In genomic region chr4:173168396-173169177, GRCh38 we compare ENCODE assay signal across 1 cellular context.
A peak's percentile ranks its signal among the peaks of the same experiment; 100 is the strongest.
TF ChIP-seq lines count a peak whose summit lies in the region.

A gene with protein sequence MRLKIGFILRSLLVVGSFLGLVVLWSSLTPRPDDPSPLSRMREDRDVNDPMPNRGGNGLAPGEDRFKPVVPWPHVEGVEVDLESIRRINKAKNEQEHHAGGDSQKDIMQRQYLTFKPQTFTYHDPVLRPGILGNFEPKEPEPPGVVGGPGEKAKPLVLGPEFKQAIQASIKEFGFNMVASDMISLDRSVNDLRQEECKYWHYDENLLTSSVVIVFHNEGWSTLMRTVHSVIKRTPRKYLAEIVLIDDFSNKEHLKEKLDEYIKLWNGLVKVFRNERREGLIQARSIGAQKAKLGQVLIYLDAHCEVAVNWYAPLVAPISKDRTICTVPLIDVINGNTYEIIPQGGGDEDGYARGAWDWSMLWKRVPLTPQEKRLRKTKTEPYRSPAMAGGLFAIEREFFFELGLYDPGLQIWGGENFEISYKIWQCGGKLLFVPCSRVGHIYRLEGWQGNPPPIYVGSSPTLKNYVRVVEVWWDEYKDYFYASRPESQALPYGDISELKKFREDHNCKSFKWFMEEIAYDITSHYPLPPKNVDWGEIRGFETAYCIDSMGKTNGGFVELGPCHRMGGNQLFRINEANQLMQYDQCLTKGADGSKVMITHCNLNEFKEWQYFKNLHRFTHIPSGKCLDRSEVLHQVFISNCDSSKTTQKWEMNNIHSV (plus strand): TSS chr4:173168811. CDS start chr4:173168836, 25 bp downstream.

TF ChIP-seq in HEK293, 187 proteins besides CTCF, POLR2A, EP300 and RAD21 (continued from another document and continues in another):
- TF ChIP-seq ZNF645 (tag by site-specific recombination; IDR thresholded peaks at IDR 0.05): no peak
- 0 out of 2 replicates have a peak, but pooled peaks have one; percentile 40 for TF ChIP-seq ZNF391 (tag by site-specific recombination; IDR thresholded peaks at IDR 0.05; ENCODE audit: borderline replicate concordance, low read depth)
- TF ChIP-seq ZNF677 (tag by site-specific recombination; IDR thresholded peaks at IDR 0.05): no peak
- peak; percentile 77; the same call in 1 of the 2 replicates for TF ChIP-seq ZXDB (tag by site-specific recombination; IDR thresholded peaks at IDR 0.05)
- TF ChIP-seq ZNF560 (tag by site-specific recombination; IDR thresholded peaks at IDR 0.05; ENCODE audit: borderline replicate concordance): no peak
- no peak for TF ChIP-seq ZNF514 (tag by site-specific recombination; IDR thresholded peaks at IDR 0.05)
- peak; percentile 51; the same call in 1 of the 2 replicates for TF ChIP-seq SP3 (tag by site-specific recombination; IDR thresholded peaks at IDR 0.05)
- TF ChIP-seq ZNF211 (tag by site-specific recombination; IDR thresholded peaks at IDR 0.05; ENCODE audit: low read depth): no peak
- TF ChIP-seq, protein P1, sequence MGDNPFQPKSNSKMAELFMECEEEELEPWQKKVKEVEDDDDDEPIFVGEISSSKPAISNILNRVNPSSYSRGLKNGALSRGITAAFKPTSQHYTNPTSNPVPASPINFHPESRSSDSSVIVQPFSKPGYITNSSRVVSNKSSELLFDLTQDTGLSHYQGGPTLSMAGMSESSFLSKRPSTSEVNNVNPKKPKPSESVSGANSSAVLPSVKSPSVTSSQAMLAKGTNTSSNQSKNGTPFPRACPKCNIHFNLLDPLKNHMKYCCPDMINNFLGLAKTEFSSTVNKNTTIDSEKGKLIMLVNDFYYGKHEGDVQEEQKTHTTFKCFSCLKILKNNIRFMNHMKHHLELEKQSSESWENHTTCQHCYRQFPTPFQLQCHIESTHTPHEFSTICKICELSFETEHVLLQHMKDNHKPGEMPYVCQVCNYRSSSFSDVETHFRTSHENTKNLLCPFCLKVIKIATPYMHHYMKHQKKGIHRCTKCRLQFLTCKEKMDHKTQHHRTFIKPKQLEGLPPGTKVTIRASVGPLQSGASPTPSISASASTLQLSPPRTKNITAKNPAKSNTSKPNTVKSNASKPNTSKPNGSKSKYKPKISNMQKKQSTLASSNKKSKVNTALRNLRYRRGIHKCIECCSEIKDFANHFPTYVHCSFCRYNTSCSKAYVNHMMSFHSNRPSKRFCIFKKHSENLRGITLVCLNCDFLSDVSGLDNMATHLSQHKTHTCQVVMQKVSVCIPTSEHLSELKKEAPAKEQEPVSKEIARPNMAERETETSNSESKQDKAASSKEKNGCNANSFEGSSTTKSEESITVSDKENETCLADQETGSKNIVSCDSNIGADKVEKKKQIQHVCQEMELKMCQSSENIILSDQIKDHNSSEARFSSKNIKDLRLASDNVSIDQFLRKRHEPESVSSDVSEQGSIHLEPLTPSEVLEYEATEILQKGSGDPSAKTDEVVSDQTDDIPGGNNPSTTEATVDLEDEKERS (tag by site-specific recombination; IDR thresholded peaks at IDR 0.05): no peak
- no peak for TF ChIP-seq ZNF768 (tag by site-specific recombination; IDR thresholded peaks at IDR 0.05)
- no peak; the same call in 1 of the 2 replicates for TF ChIP-seq OSR2 (tag by site-specific recombination; IDR thresholded peaks at IDR 0.05)
- no peak for TF ChIP-seq ZNF19 (tag by site-specific recombination; IDR thresholded peaks at IDR 0.05; ENCODE audit: low read depth)
- TF ChIP-seq ZBTB17 (tag by site-specific recombination; IDR thresholded peaks at IDR 0.05): peak; percentile 92
- TF ChIP-seq HOXC10 (CRISPR knock-in tag; IDR thresholded peaks at IDR 0.05): no peak
- TF ChIP-seq ZBTB7A (tag by site-specific recombination; IDR thresholded peaks at IDR 0.05; ENCODE audit: low read depth): peak; percentile 45; the same call in 1 of the 2 replicates
- peak; percentile 47 for TF ChIP-seq WT1 (tag by site-specific recombination; IDR thresholded peaks at IDR 0.05)
- TF ChIP-seq ZNF791 (tag by site-specific recombination; IDR thresholded peaks at IDR 0.05): no peak
- TF ChIP-seq IKZF3 (tag by site-specific recombination; IDR thresholded peaks at IDR 0.05): peak; percentile 63; the same call in 1 of the 2 replicates
- TF ChIP-seq, protein P2, sequence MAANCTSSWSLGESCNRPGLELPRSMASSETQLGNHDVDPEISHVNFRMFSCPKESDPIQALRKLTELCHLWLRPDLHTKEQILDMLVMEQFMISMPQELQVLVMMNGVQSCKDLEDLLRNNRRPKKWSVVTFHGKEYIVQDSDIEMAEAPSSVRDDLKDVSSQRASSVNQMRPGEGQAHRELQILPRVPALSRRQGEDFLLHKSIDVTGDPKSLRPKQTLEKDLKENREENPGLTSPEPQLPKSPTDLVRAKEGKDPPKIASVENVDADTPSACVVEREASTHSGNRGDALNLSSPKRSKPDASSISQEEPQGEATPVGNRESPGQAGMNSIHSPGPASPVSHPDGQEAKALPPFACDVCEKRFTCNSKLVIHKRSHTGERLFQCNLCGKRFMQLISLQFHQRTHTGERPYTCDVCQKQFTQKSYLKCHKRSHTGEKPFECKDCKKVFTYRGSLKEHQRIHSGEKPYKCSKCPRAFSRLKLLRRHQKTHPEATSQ (tag by site-specific recombination; IDR thresholded peaks at IDR 0.05): 0 out of 2 replicates have a peak, but pooled peaks have one; percentile 23
- no peak for TF ChIP-seq ZNF426 (tag by site-specific recombination; IDR thresholded peaks at IDR 0.05)
- no peak for TF ChIP-seq TCF7L2 (IDR thresholded peaks at IDR 0.05; ENCODE audit: borderline replicate concordance, low read depth, low read length)
- TF ChIP-seq ZNF354C (tag by site-specific recombination; IDR thresholded peaks at IDR 0.05; ENCODE audit: borderline replicate concordance, low read depth): no peak
- TF ChIP-seq SALL2 (tag by site-specific recombination; IDR thresholded peaks at IDR 0.05; ENCODE audit: borderline replicate concordance): no peak
- TF ChIP-seq ZBTB20 (tag by site-specific recombination; IDR thresholded peaks at IDR 0.05): peak; percentile 99
- TF ChIP-seq ZNF324 (tag by site-specific recombination; IDR thresholded peaks at IDR 0.05): 0 out of 2 replicates have a peak, but pooled peaks have one; percentile 19
- no peak for TF ChIP-seq ZNF747 (tag by site-specific recombination; IDR thresholded peaks at IDR 0.05)
- peak; percentile 85 for TF ChIP-seq PRDM1 (tag by site-specific recombination; IDR thresholded peaks at IDR 0.05)
- TF ChIP-seq ZNF394 (tag by site-specific recombination; IDR thresholded peaks at IDR 0.05; ENCODE audit: borderline replicate concordance): peak; percentile 36; the same call in 1 of the 2 replicates
- TF ChIP-seq ZNF202 (tag by site-specific recombination; IDR thresholded peaks at IDR 0.05; ENCODE audit: borderline replicate concordance): no peak
- no peak for TF ChIP-seq ZBTB44 (tag by site-specific recombination; IDR thresholded peaks at IDR 0.05)
- no peak for TF ChIP-seq ZFP69B (tag by site-specific recombination; IDR thresholded peaks at IDR 0.05)
- peak; percentile 55; the same call in 1 of the 2 replicates for TF ChIP-seq KLF9 (tag by site-specific recombination; IDR thresholded peaks at IDR 0.05; ENCODE audit: low read depth)
- peak; percentile 67; the same call in 1 of the 2 replicates for TF ChIP-seq ZNF501 (tag by site-specific recombination; IDR thresholded peaks at IDR 0.05)
- TF ChIP-seq, protein P3, sequence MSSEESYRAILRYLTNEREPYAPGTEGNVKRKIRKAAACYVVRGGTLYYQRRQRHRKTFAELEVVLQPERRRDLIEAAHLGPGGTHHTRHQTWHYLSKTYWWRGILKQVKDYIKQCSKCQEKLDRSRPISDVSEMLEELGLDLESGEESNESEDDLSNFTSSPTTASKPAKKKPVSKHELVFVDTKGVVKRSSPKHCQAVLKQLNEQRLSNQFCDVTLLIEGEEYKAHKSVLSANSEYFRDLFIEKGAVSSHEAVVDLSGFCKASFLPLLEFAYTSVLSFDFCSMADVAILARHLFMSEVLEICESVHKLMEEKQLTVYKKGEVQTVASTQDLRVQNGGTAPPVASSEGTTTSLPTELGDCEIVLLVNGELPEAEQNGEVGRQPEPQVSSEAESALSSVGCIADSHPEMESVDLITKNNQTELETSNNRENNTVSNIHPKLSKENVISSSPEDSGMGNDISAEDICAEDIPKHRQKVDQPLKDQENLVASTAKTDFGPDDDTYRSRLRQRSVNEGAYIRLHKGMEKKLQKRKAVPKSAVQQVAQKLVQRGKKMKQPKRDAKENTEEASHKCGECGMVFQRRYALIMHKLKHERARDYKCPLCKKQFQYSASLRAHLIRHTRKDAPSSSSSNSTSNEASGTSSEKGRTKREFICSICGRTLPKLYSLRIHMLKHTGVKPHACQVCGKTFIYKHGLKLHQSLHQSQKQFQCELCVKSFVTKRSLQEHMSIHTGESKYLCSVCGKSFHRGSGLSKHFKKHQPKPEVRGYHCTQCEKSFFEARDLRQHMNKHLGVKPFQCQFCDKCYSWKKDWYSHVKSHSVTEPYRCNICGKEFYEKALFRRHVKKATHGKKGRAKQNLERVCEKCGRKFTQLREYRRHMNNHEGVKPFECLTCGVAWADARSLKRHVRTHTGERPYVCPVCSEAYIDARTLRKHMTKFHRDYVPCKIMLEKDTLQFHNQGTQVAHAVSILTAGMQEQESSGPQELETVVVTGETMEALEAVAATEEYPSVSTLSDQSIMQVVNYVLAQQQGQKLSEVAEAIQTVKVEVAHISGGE (tag by site-specific recombination; conservative IDR thresholded peaks at IDR 0.05; ENCODE audit: low read depth): peak; percentile 78
- TF ChIP-seq, protein P4, sequence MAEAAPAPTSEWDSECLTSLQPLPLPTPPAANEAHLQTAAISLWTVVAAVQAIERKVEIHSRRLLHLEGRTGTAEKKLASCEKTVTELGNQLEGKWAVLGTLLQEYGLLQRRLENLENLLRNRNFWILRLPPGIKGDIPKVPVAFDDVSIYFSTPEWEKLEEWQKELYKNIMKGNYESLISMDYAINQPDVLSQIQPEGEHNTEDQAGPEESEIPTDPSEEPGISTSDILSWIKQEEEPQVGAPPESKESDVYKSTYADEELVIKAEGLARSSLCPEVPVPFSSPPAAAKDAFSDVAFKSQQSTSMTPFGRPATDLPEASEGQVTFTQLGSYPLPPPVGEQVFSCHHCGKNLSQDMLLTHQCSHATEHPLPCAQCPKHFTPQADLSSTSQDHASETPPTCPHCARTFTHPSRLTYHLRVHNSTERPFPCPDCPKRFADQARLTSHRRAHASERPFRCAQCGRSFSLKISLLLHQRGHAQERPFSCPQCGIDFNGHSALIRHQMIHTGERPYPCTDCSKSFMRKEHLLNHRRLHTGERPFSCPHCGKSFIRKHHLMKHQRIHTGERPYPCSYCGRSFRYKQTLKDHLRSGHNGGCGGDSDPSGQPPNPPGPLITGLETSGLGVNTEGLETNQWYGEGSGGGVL (tag by site-specific recombination; IDR thresholded peaks at IDR 0.05): peak; percentile 96
- TF ChIP-seq GLIS2 (tag by site-specific recombination; IDR thresholded peaks at IDR 0.05): peak; percentile 75; the same call in 1 of the 2 replicates
- no peak for TF ChIP-seq ZNF658 (tag by site-specific recombination; IDR thresholded peaks at IDR 0.05)
- TF ChIP-seq ZNF157 (tag by site-specific recombination; IDR thresholded peaks at IDR 0.05): no peak
- no peak for TF ChIP-seq ZNF843 (tag by site-specific recombination; IDR thresholded peaks at IDR 0.05)
- no peak for TF ChIP-seq ZNF561 (tag by site-specific recombination; IDR thresholded peaks at IDR 0.05; ENCODE audit: borderline replicate concordance)
- TF ChIP-seq, protein P5, sequence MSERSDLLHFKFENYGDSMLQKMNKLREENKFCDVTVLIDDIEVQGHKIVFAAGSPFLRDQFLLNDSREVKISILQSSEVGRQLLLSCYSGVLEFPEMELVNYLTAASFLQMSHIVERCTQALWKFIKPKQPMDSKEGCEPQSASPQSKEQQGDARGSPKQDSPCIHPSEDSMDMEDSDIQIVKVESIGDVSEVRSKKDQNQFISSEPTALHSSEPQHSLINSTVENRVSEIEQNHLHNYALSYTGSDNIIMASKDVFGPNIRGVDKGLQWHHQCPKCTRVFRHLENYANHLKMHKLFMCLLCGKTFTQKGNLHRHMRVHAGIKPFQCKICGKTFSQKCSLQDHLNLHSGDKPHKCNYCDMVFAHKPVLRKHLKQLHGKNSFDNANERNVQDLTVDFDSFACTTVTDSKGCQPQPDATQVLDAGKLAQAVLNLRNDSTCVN (tag by site-specific recombination; optimal IDR thresholded peaks at IDR 0.05): peak; percentile 52
- no peak for TF ChIP-seq KLF16 (tag by site-specific recombination; IDR thresholded peaks at IDR 0.05)
- no peak for TF ChIP-seq ZNF707 (tag by site-specific recombination; IDR thresholded peaks at IDR 0.05)
- TF ChIP-seq PATZ1 (tag by site-specific recombination; IDR thresholded peaks at IDR 0.05): peak; percentile 93
- TF ChIP-seq ZNF223 (tag by site-specific recombination; IDR thresholded peaks at IDR 0.05): no peak
- TF ChIP-seq KLF8 (tag by site-specific recombination; IDR thresholded peaks at IDR 0.05): peak; percentile 81
- no peak; the same call in 1 of the 2 replicates for TF ChIP-seq ZNF24 (tag by site-specific recombination; IDR thresholded peaks at IDR 0.05)
- no peak for TF ChIP-seq ZNF184 (tag by site-specific recombination; IDR thresholded peaks at IDR 0.05)
